ENCODE assay signal across 8 cellular contexts in genomic region chr13:46181799-46182490, GRCh38. TPM values are rescaled to one million over a fixed set of nuclear protein-coding genes. Genes with fewer than 3 reads are reported as not detected.
DNase-seq lines count a peak whose midpoint lies in the region; ATAC-seq and TF ChIP-seq lines count a peak whose summit lies in the region.

A gene with protein sequence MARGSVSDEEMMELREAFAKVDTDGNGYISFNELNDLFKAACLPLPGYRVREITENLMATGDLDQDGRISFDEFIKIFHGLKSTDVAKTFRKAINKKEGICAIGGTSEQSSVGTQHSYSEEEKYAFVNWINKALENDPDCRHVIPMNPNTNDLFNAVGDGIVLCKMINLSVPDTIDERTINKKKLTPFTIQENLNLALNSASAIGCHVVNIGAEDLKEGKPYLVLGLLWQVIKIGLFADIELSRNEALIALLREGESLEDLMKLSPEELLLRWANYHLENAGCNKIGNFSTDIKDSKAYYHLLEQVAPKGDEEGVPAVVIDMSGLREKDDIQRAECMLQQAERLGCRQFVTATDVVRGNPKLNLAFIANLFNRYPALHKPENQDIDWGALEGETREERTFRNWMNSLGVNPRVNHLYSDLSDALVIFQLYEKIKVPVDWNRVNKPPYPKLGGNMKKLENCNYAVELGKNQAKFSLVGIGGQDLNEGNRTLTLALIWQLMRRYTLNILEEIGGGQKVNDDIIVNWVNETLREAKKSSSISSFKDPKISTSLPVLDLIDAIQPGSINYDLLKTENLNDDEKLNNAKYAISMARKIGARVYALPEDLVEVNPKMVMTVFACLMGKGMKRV (minus strand): TSS chr13:46182177. CDS start chr13:46159662, 22,515 bp downstream.

- ATAC-seq in GM18907 (IDR thresholded peaks at IDR 0.05; ENCODE audit: unreplicated experiment) = peak; percentile 71
- peak; percentile 61 for ATAC-seq in HG03066 (IDR thresholded peaks at IDR 0.05; ENCODE audit: low read depth, unreplicated experiment)
- peak; percentile 69 to 78 for ATAC-seq in lower lobe of right lung
- ATAC-seq in stimulated activated naive B cell treated with anti-CD40 and anti-IgM and Interleukin-4, amounts not matched to agents 10 μg/mL and 1 μg/mL and 100 μg/mL, for 72 hours (replicated peaks) = peak; percentile 70 to 74

- no peaks in the 10 kb centered on the region for H3K36me3 ChIP-seq in lower lobe of right lung

- no peaks in the 10 kb centered on the region for H3K9me3 ChIP-seq in lower lobe of right lung

- H3K27ac Mint-ChIP-seq in stimulated activated naive B cell treated with anti-CD40 and anti-IgM and Interleukin-4, amounts not matched to agents 10 μg/mL and 1 μg/mL and 100 μg/mL, for 72 hours = peak within 1 kb of the TSS; percentile 98

- peaks cover 26 to 32% of the 10 kb centered on the region in 2 donors for H3K36me3 Mint-ChIP-seq in stimulated activated naive B cell treated with anti-CD40 and anti-IgM and Interleukin-4, amounts not matched to agents 10 μg/mL and 1 μg/mL and 100 μg/mL, for 72 hours

- peak within 1 kb of the TSS; percentile 91 to 92 for H3K4me3 Mint-ChIP-seq in stimulated activated naive B cell treated with anti-CD40 and anti-IgM and Interleukin-4, amounts not matched to agents 10 μg/mL and 1 μg/mL and 100 μg/mL, for 72 hours

- peak; percentile 69 for DNase-seq in RPMI7951 (ENCODE audit: low read depth)
- DNase-seq in activated T-helper 9 cell treated with anti-CD3 and anti-CD28 coated beads, Interleukin-2, amount 50 U/mL, for 16 hours (ENCODE audit: low read depth) = peak; percentile 51
- DNase-seq in lower lobe of right lung = no peak
- peak; percentile 86 for DNase-seq in stimulated activated naive B cell treated with anti-CD40 and anti-IgM and Interleukin-4, amounts not matched to agents 10 μg/mL and 1 μg/mL and 100 μg/mL, for 72 hours
- no peak for DNase-seq in foreskin fibroblast
- DNase-seq in iPS-NIHi7 (ENCODE audit: extremely low spot score) = no peak

- no peaks in the 10 kb centered on the region for H3K27me3 Mint-ChIP-seq in stimulated activated naive B cell treated with anti-CD40 and anti-IgM and Interleukin-4, amounts not matched to agents 10 μg/mL and 1 μg/mL and 100 μg/mL, for 72 hours

- H3K27ac ChIP-seq in lower lobe of right lung = peak within 1 kb of the TSS; percentile 75

- intact Hi-C loops in lower lobe of right lung (cut with DNase I) = no loop called here

- H3K4me1 ChIP-seq in lower lobe of right lung = peaks cover 27% of the 10 kb centered on the region

- H3K4me3 ChIP-seq in lower lobe of right lung = peak within 1 kb of the TSS; percentile 49
- no peak within 1 kb of the TSS for H3K4me3 ChIP-seq in foreskin fibroblast (ENCODE audit: low read depth in 1 of 2, low read length in 2 of 2)

- TF ChIP-seq CTCF in lower lobe of right lung (IDR thresholded peaks at IDR 0.05) (no peak), foreskin fibroblast (IDR thresholded peaks at IDR 0.05; ENCODE audit: low read depth, low read length) (no peak)

- peaks cover 35 to 45% of the 10 kb centered on the region in 2 donors for H3K4me1 Mint-ChIP-seq in stimulated activated naive B cell treated with anti-CD40 and anti-IgM and Interleukin-4, amounts not matched to agents 10 μg/mL and 1 μg/mL and 100 μg/mL, for 72 hours

- H3K27me3 ChIP-seq in lower lobe of right lung (ENCODE audit: low read depth) = no peaks in the 10 kb centered on the region

- no peaks in the 10 kb centered on the region for H3K9me3 Mint-ChIP-seq in stimulated activated naive B cell treated with anti-CD40 and anti-IgM and Interleukin-4, amounts not matched to agents 10 μg/mL and 1 μg/mL and 100 μg/mL, for 72 hours

RNA-seq across cellular contexts. Expression of the gene that starts here (rescaled TPM):
- 65.9 and 75.0 TPM in 2 replicates for total RNA-seq in RPMI7951 (2014; rRNA removed; shearing (Covaris generic))
- 371 TPM for total RNA-seq in lower lobe of right lung

Comparison
In these comparisons a context has a peak if more than half of its experiments do, and no peak if none do; other contexts are left out.
1. DNase-seq: peak in RPMI7951 (single experiment), activated T-helper 9 cell treated with anti-CD3 and anti-CD28 coated beads, Interleukin-2, amount 50 U/mL, for 16 hours (single experiment) and stimulated activated naive B cell treated with anti-CD40 and anti-IgM and Interleukin-4, amounts not matched to agents 10 μg/mL and 1 μg/mL and 100 μg/mL, for 72 hours (single experiment); none in lower lobe of right lung (single experiment), foreskin fibroblast (0 of 2) and iPS-NIHi7 (single experiment).
2. Peak in every context shown above with its lines, with median percentiles within 50 percentile points of each other: ATAC-seq.